ENCODE assay signal across 8 cellular contexts in genomic region chr17:2059125-2059836, GRCh38. TPM values are rescaled to one million over a fixed set of nuclear protein-coding genes. Genes with fewer than 3 reads are reported as not detected.
DNase-seq lines count a peak whose midpoint lies in the region; ATAC-seq and TF ChIP-seq lines count a peak whose summit lies in the region.

No MANE protein-coding gene starts in this region.

- CTCF ChIA-PET in activated CD4-positive, alpha-beta T cell treated with anti-CD3 and anti-CD28 coated beads for 36 hours (lab: Charles Lee): interaction anchor here (0.6 to 7.5 kb wide), 17 partner anchors 10 to 289 kb away, joined by 3 to 87 read pairs (median 4); partner anchors contain the start of genes SMG6 and SRR
- CTCF ChIA-PET in WTC11 (lab: Charles Lee): interaction anchor here (0.5 to 6.2 kb wide), 50 partner anchors 9 to 1696 kb away, joined by 3 to 229 read pairs (median 5); partner anchors contain the start of genes RTN4RL1, SMG6 and SRR

- no peak overlapping the region for H3K27ac Mint-ChIP-seq in activated CD4-positive, alpha-beta T cell treated with anti-CD3 and anti-CD28 coated beads for 36 hours
- H3K27ac Mint-ChIP-seq in WTC11: no peak overlapping the region

- POLR2A ChIA-PET in activated CD4-positive, alpha-beta T cell treated with anti-CD3 and anti-CD28 coated beads for 36 hours (lab: Charles Lee): interaction anchor here (0.5 to 1.9 kb wide), 4 partner anchors 30 to 509 kb away, joined by 3 to 5 read pairs (median 4); no protein-coding TSS in a partner anchor
- POLR2A ChIA-PET in WTC11 (lab: Charles Lee): interaction anchor here (1.6 kb wide), 1 partner anchor 185 kb away, joined by 5 read pairs; no protein-coding TSS in a partner anchor

- H3K9me3 ChIP-seq in iPS-20b (ENCODE audit: insufficient read depth, low read depth, low read length): no peaks in the 10 kb centered on the region
- no peaks in the 10 kb centered on the region for H3K9me3 ChIP-seq in suprapubic skin

- H3K4me3 ChIP-seq in iPS-20b (ENCODE audit: low read length) (peak overlapping the region; percentile 30; the same call in 1 of the 2 replicates), suprapubic skin (peak overlapping the region; percentile 65)

- H3K27me3 ChIP-seq in iPS-20b (ENCODE audit: insufficient read depth, low read length) (peaks cover 59% of the 10 kb centered on the region), suprapubic skin (peaks cover 7% of the 10 kb centered on the region)

- intact Hi-C loops in activated CD4-positive, alpha-beta T cell treated with anti-CD3 and anti-CD28 coated beads for 36 hours (cut with DNase I, micrococcal nuclease): loop anchor here in 1 of 2 experiments (5.0 kb wide), 1 partner anchor 118 kb away; no protein-coding TSS in a partner anchor

- H3K27ac ChIP-seq in iPS-20b (ENCODE audit: low read length) (no peak overlapping the region), suprapubic skin (peak overlapping the region; percentile 36)

- no peaks in the 10 kb centered on the region for H3K9me3 Mint-ChIP-seq in activated CD4-positive, alpha-beta T cell treated with anti-CD3 and anti-CD28 coated beads for 36 hours (ENCODE audit: low read depth)
- no peaks in the 10 kb centered on the region for H3K9me3 Mint-ChIP-seq in WTC11

- peak overlapping the region; percentile 35 for H3K4me3 Mint-ChIP-seq in activated CD4-positive, alpha-beta T cell treated with anti-CD3 and anti-CD28 coated beads for 36 hours
- H3K4me3 Mint-ChIP-seq in WTC11: peak overlapping the region; percentile 61

- ATAC-seq in activated CD4-positive, alpha-beta T cell treated with anti-CD3 and anti-CD28 coated beads for 36 hours: no peak
- ATAC-seq in WTC11: peak; percentile 7

- H3K4me1 ChIP-seq in iPS-20b (ENCODE audit: insufficient read depth, low read length) (peaks cover 13% of the 10 kb centered on the region; the same call in 1 of the 2 replicates), suprapubic skin (peaks cover 80% of the 10 kb centered on the region)

- peaks cover 9% of the 10 kb centered on the region for H3K4me1 Mint-ChIP-seq in activated CD4-positive, alpha-beta T cell treated with anti-CD3 and anti-CD28 coated beads for 36 hours
- H3K4me1 Mint-ChIP-seq in WTC11: peaks cover 30% of the 10 kb centered on the region

- no peak for TF ChIP-seq EP300 in suprapubic skin (IDR thresholded peaks at IDR 0.05)

- peaks cover 49% of the 10 kb centered on the region for H3K36me3 Mint-ChIP-seq in activated CD4-positive, alpha-beta T cell treated with anti-CD3 and anti-CD28 coated beads for 36 hours (ENCODE audit: low read depth)
- peaks cover 3% of the 10 kb centered on the region for H3K36me3 Mint-ChIP-seq in WTC11

- H3K27me3 Mint-ChIP-seq in activated CD4-positive, alpha-beta T cell treated with anti-CD3 and anti-CD28 coated beads for 36 hours: peaks cover 8% of the 10 kb centered on the region
- H3K27me3 Mint-ChIP-seq in WTC11 (ENCODE audit: low read depth): peaks cover 55% of the 10 kb centered on the region

- H3K9ac ChIP-seq in iPS-20b (ENCODE audit: low read depth, low read length): no peak overlapping the region

- no peak for TF ChIP-seq CTCF in WTC11 (IDR thresholded peaks at IDR 0.05)
- no peak for TF ChIP-seq CTCF in suprapubic skin (IDR thresholded peaks at IDR 0.05)

- DNase-seq in activated CD4-positive, alpha-beta T cell treated with anti-CD3 and anti-CD28 coated beads for 36 hours: no peak
- DNase-seq in activated CD4-positive, alpha-beta T cell treated with anti-CD3 and anti-CD28 coated beads for 1 hour: no peak
- DNase-seq in WTC11 (ENCODE audit: low spot score) (no peak), suprapubic skin (ENCODE audit: low spot score in 2 of 2) (no peak), retina (no peak), putamen (ENCODE audit: low spot score) (no peak), NCI-H2029 (lab: John Stamatoyannopoulos, UW) (no peak)

- no peak for TF ChIP-seq POLR2A in suprapubic skin (IDR thresholded peaks at IDR 0.05)

- peaks cover 10% of the 10 kb centered on the region; the same call in 1 of the 2 replicates for H3K36me3 ChIP-seq in iPS-20b (ENCODE audit: insufficient read depth, low read depth, low read length)
- H3K36me3 ChIP-seq in suprapubic skin: peaks cover 25% of the 10 kb centered on the region

- WGBS in suprapubic skin: 62% methylated on average over 20 of the region's 36 CpGs

TF ChIP-seq in WTC11, 78 proteins besides CTCF, POLR2A, EP300 and RAD21:
- no peak for TF ChIP-seq ZNF396 (CRISPR knock-in tag; IDR thresholded peaks at IDR 0.05; ENCODE audit: borderline replicate concordance)

RNA-seq across cellular contexts. Expression of gene HIC1, which starts 4.4 kb away (rescaled TPM):
- 10 to 100 TPM; 13.6 to 16.5 TPM for total RNA-seq in activated CD4-positive, alpha-beta T cell treated with anti-CD3 and anti-CD28 coated beads for 36 hours
- total RNA-seq in WTC11 (2021) (0.37 to 0.46 TPM (median 0.39 TPM) in 3 replicates), suprapubic skin (1 to 10 TPM; 2.7 to 9.5 (median 4.9) TPM)

RNA-seq across cellular contexts. Expression of gene OVCA2, which starts 17.5 kb away (rescaled TPM):
- total RNA-seq in activated CD4-positive, alpha-beta T cell treated with anti-CD3 and anti-CD28 coated beads for 36 hours: 10 to 100 TPM; 31.4 to 38.6 TPM
- total RNA-seq in WTC11 (2021) (18.4 to 23.5 TPM (median 20.5 TPM) in 3 replicates), suprapubic skin (10 to 100 TPM; 36.6 to 51.5 (median 42.7) TPM)

RNA-seq across cellular contexts. Expression of gene DPH1, which starts 29.3 kb away (rescaled TPM):
- total RNA-seq in activated CD4-positive, alpha-beta T cell treated with anti-CD3 and anti-CD28 coated beads for 36 hours: 10 to 100 TPM; 29.1 to 37.0 TPM
- total RNA-seq in WTC11 (2021): 29.5 to 43.2 TPM (median 33.0 TPM) in 3 replicates
- total RNA-seq in suprapubic skin: 100 to 1,000 TPM in 1 of 4 donors, 10 to 100 TPM in 3; 58.7 to 115 (median 66.3) TPM

RNA-seq across cellular contexts. Expression of gene RTN4RL1, which starts 34.1 kb away (rescaled TPM):
- total RNA-seq in activated CD4-positive, alpha-beta T cell treated with anti-CD3 and anti-CD28 coated beads for 36 hours: under 1 TPM; 0.11 to 0.18 TPM
- total RNA-seq in WTC11 (2021): 0.27 to 0.72 TPM (median 0.37 TPM) in 3 replicates
- 10 to 100 TPM; 16.4 to 24.8 (median 21.6) TPM for total RNA-seq in suprapubic skin
